ENCODE assay signal across 26 cellular contexts in the genomic region with DNA sequence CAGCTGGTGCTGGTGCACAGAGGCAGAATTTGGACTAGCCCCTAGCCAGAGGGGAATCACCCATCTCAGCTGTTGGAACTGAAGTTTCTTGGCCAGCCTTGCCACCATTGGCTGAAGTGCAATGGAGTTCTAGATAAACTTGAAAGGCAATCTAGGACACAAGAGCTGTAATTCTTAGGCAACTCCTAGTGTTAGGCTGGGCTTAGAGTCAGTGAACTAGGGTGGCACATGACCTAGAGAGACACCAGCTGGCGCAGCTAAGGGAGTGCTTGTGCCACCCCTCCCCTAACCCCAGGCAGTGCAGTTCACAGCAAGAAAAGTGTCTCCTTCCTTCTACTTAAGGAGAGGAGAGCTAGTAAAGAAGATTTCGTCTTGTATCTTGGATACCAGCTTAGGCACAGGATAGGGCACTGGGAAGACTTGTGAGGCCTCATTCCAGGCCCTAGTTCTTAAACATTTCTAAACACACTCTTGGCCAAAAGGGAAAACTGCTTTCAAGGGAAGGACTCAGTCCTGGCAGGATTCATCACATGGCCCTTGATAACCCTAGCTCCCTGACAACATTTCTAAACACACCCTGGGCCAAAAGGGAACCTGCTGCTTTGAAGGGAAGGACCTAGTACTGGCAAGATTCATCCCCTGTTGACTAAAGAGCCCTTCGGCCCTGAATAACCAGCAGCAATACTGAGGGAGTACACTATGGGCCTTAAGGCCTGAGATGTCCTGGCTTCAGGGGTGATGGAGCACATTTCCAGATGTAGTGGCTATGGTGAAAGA. TPM values are rescaled to one million over a fixed set of nuclear protein-coding genes. Genes with fewer than 3 reads are reported as not detected.
A peak's percentile ranks its signal among the peaks of the same experiment; 100 is the strongest.
DNase-seq lines count a peak whose midpoint lies in the region; ATAC-seq, FAIRE-seq and TF ChIP-seq lines count a peak whose summit lies in the region.
"Had no signal": no experiment of that assay in that cellular context is flagged by ENCODE, and none has a peak within 500 bp of the region (broad histone marks: within the 10 kb centered on the region; RNA-seq: fewer than 3 reads in every experiment).

No MANE protein-coding gene starts in this region.

- intact Hi-C loops in heart left ventricle (cut with DNase I) (no loop called here), cardiac septum (cut with DNase I) (no loop called here), left cardiac atrium (cut with DNase I) (no loop called here), HepG2 (cut with micrococcal nuclease; ENCODE audit: unreplicated experiment) (no loop called here)

- H3K4me1 ChIP-seq in heart left ventricle (peaks cover 0 to 21% (median 7%) of the 10 kb centered on the region in 12 donors), HepG2 (ENCODE audit: insufficient read depth, low read length) (peaks cover 19% of the 10 kb centered on the region)
- H3K4me1 ChIP-seq: BLaER1 had no signal

- DNase-seq in heart left ventricle (peak in 1 of 5 donors; percentile 24), cardiac septum (ENCODE audit: low spot score) (no peak), left cardiac atrium (no peak), HepG2 (ENCODE audit: low spot score) (no peak), DMS53 (lab: John Stamatoyannopoulos, UW) (no peak), foreskin fibroblast (no peak)
- no peak for DNase-seq in central memory CD4-positive, alpha-beta T cell
- DNase-seq: CD4-positive, CD25-positive, alpha-beta regulatory T cell; DMS79 treated with DMSO at 0.1 percent for 48 hours; GF-D8; HCEC 1CT; IMR-90; KG1; MM.1S; NCI-H1694; NCI-H2029 treated with DMSO at 0.1 percent for 48 hours; NCI-H226; NCI-H510A; NCI-H69; SIG-M5 had no signal

- ATAC-seq in heart left ventricle = peak; percentile 51 to 81 (median 74)
- peak; percentile 24 to 44 for ATAC-seq in left cardiac atrium
- peak; percentile 47 for ATAC-seq in HepG2

- BruUV-seq in HepG2 (replicated peaks; lab: Mats Ljungman, UMichigan) = no TSS peak

- H3K36me3 ChIP-seq in heart left ventricle (peaks cover 0 to 14% (median 0%) of the 10 kb centered on the region in 9 donors), HepG2 (replicated peaks in 1 of 2; ENCODE audit: control insufficient read depth in 1 of 2, insufficient read depth in 2 of 2, low read length in 2 of 2) (peaks cover 0 to 3% of the 10 kb centered on the region in 2 experiments; a peak in 1 of 5 replicates)

- H2AFZ ChIP-seq in HepG2 (ENCODE audit: low read length) = no peak overlapping the region

- WGBS in heart left ventricle, 4 donors = 65 to 81% (median 68%) methylated on average over 3 of the region's 3 CpGs
- WGBS in HepG2 (ENCODE audit: low lambda C conversion rate) = 96% methylated on average over 3 of the region's 3 CpGs

- TF ChIP-seq POLR2A in heart left ventricle (IDR thresholded peaks at IDR 0.05) (no peak), HepG2 (IDR thresholded peaks at IDR 0.05; ENCODE audit: insufficient read depth in 1 of 2, low read depth in 2 of 2, low read length in 2 of 2) (no peak)

- H3K27ac ChIP-seq in heart left ventricle (no peak overlapping the region), HepG2 (ENCODE audit: extremely low read length, insufficient read depth, low read length) (no peak overlapping the region)
- H3K27ac ChIP-seq: BLaER1, RWPE1, SK-N-MC had no signal

- FAIRE-seq in HepG2 (lab: Jason Lieb, UNC) = no peak
- FAIRE-seq: A204.1, GM12892, H1 had no signal

- TF ChIP-seq CTCF in heart left ventricle (IDR thresholded peaks at IDR 0.05) (no peak), HepG2 (CRISPR knock-in tag; IDR thresholded peaks at IDR 0.05) (no peak), foreskin fibroblast (IDR thresholded peaks at IDR 0.05; ENCODE audit: low read depth, low read length) (no peak)

- no peak overlapping the region for H3K9ac ChIP-seq in HepG2 (ENCODE audit: insufficient read depth, low read depth, low read length)
- H3K9ac ChIP-seq: BLaER1 had no signal

- H3K79me2 ChIP-seq in HepG2 (ENCODE audit: insufficient read depth, low read length) = no peaks in the 10 kb centered on the region

- no peak for TF ChIP-seq EP300 in HepG2 (IDR thresholded peaks at IDR 0.05; ENCODE audit: low read depth in 2 of 2, low read length in 2 of 2)
- TF ChIP-seq EP300 in HepG2 (CRISPR knock-in tag; IDR thresholded peaks at IDR 0.05; ENCODE audit: borderline replicate concordance) = no peak

- H3K4me2 ChIP-seq in HepG2 (ENCODE audit: low read depth, low read length) = no peak overlapping the region
- H3K4me2 ChIP-seq: BLaER1 had no signal

- no peaks in the 10 kb centered on the region for H3K27me3 ChIP-seq in heart left ventricle
- H3K27me3 ChIP-seq in HepG2 (ENCODE audit: control insufficient read depth in 1 of 2, insufficient read depth in 2 of 2, low read length in 2 of 2) = no peaks in the 10 kb centered on the region
- H3K27me3 ChIP-seq: BLaER1 had no signal

- CTCF ChIA-PET in HepG2 (lab: Yijun Ruan, JAX; ENCODE audit: low intra/inter-chr PET ratio, low total read pairs) = no interaction called here

- H4K20me1 ChIP-seq in HepG2 (ENCODE audit: insufficient read depth, low read length) = no peaks in the 10 kb centered on the region
- H4K20me1 ChIP-seq: BLaER1 had no signal

- no peak for TF ChIP-seq RAD21 in HepG2 (CRISPR knock-in tag; IDR thresholded peaks at IDR 0.05)

- in situ Hi-C loops in HepG2 (cut with HindIII; ENCODE audit: extremely low pct_ligation_motif_present, low pct_unique_long_range_greater_than_20kb) = no loop called here

- H3K9me3 ChIP-seq in heart left ventricle (peaks cover 0 to 49% (median 6%) of the 10 kb centered on the region in 12 donors), HepG2 (ENCODE audit: low read length) (no peaks in the 10 kb centered on the region; the same call in 1 of the 2 replicates)

- POLR2A ChIA-PET in HepG2 (lab: Yijun Ruan, JAX) = no interaction called here

- H3K4me3 ChIP-seq in heart left ventricle = no peak overlapping the region
- H3K4me3 ChIP-seq in HepG2 (replicated peaks in 1 of 3; ENCODE audit: insufficient read depth in 1 of 3, low read depth in 2 of 3, low read length in 3 of 3) = no peak overlapping the region
- no peak overlapping the region for H3K4me3 ChIP-seq in foreskin fibroblast (ENCODE audit: low read depth in 1 of 2, low read length in 2 of 2)
- H3K4me3 ChIP-seq: BLaER1, SK-N-MC had no signal

RNA-seq across cellular contexts. Expression of gene XRRA1, which starts 53.4 kb away (rescaled TPM):
- total RNA-seq in heart left ventricle (10 to 100 TPM in 8 of 9 donors, 1 to 10 TPM in 1; 5.3 to 26.6 (median 13.4) TPM), cardiac septum (5.2 TPM), left cardiac atrium (10 to 100 TPM in 1 of 2 donors, 1 to 10 TPM in 1; 5.3 to 13.8 TPM), HepG2 (2016; rRNA removed; fragmentation: Illumina TruSeq; extraction: Trizol) (9.9 and 10.5 TPM in 2 replicates)
- polyA plus RNA-seq in heart left ventricle (1 to 10 TPM; 3.9 to 9.0 TPM), HepG2 (2011; rRNA removed) (7.6 and 8.4 TPM in 2 replicates)
- 2.4 and 2.9 TPM in 2 replicates for total RNA-seq in HepG2 (2016; cell fraction: cytosol; rRNA removed; fragmentation: Illumina TruSeq; extraction: Trizol; ENCODE audit: low read depth)
- total RNA-seq in HepG2 (2016; cell fraction: insoluble cytoplasmic fraction; rRNA removed; fragmentation: Illumina TruSeq; extraction: Trizol) = 8.8 and 9.7 TPM in 2 replicates
- total RNA-seq in HepG2 (2016; cell fraction: membrane; rRNA removed; fragmentation: Illumina TruSeq; extraction: Trizol) = 3.8 and 4.3 TPM in 2 replicates
- total RNA-seq in HepG2 (2016; cell fraction: nucleus; rRNA removed; fragmentation: Illumina TruSeq; extraction: Trizol) = 29.9 and 30.0 TPM in 2 replicates
- polyA plus RNA-seq in HepG2 (2011; cell fraction: cytosol; rRNA removed) = 4.8 and 5.6 TPM in 2 replicates
- polyA plus RNA-seq in HepG2 (2011; cell fraction: nucleus; rRNA removed) = 15.9 and 16.0 TPM in 2 replicates
- 5.4 and 6.6 TPM in 2 replicates for polyA plus RNA-seq in HepG2 (2012)
- 0.66 and 0.75 TPM in 2 replicates for polyA plus RNA-seq in HepG2 (2016; cell fraction: cytosol; fragmentation: Illumina TruSeq; extraction: Trizol; ENCODE audit: low read depth)
- polyA plus RNA-seq in HepG2 (2016; cell fraction: insoluble cytoplasmic fraction; fragmentation: Illumina TruSeq; extraction: Trizol; ENCODE audit: low read depth) = 5.8 and 6.5 TPM in 2 replicates
- 1.5 and 2.4 TPM in 2 replicates for polyA plus RNA-seq in HepG2 (2016; cell fraction: membrane; fragmentation: Illumina TruSeq; extraction: Trizol; ENCODE audit: low read depth)
- 9.2 and 9.4 TPM in 2 replicates for polyA plus RNA-seq in HepG2 (2016; cell fraction: nucleus; fragmentation: Illumina TruSeq; extraction: Trizol; ENCODE audit: insufficient read depth, low read depth)
- 26.3 and 30.3 TPM in 2 replicates for polyA minus RNA-seq in HepG2 (2011; rRNA and poly(A)+ RNA removed; ENCODE audit: low replicate concordance)
- 7.6 and 11.7 TPM in 2 replicates for polyA minus RNA-seq in HepG2 (2011; cell fraction: cytosol; rRNA and poly(A)+ RNA removed)
- 43.0 and 48.2 TPM in 2 replicates for polyA minus RNA-seq in HepG2 (2011; cell fraction: nucleus; rRNA and poly(A)+ RNA removed)

RNA-seq across cellular contexts. Expression of gene SPCS2, which starts 53.5 kb away (rescaled TPM):
- total RNA-seq in heart left ventricle (100 to 1,000 TPM in 6 of 9 donors, 10 to 100 TPM in 3; 21.8 to 136 (median 109) TPM), cardiac septum (86.9 TPM), left cardiac atrium (100 to 1,000 TPM; 124 to 141 TPM), HepG2 (2016; rRNA removed; fragmentation: Illumina TruSeq; extraction: Trizol) (83.4 and 87.3 TPM in 2 replicates)
- polyA plus RNA-seq in heart left ventricle (100 to 1,000 TPM; 117 to 123 TPM), HepG2 (2011; rRNA removed) (134 and 142 TPM in 2 replicates)
- 17.4 and 19.6 TPM in 2 replicates for total RNA-seq in HepG2 (2016; cell fraction: cytosol; rRNA removed; fragmentation: Illumina TruSeq; extraction: Trizol; ENCODE audit: low read depth)
- total RNA-seq in HepG2 (2016; cell fraction: insoluble cytoplasmic fraction; rRNA removed; fragmentation: Illumina TruSeq; extraction: Trizol) = 79.8 and 98.6 TPM in 2 replicates
- total RNA-seq in HepG2 (2016; cell fraction: membrane; rRNA removed; fragmentation: Illumina TruSeq; extraction: Trizol) = 31.5 and 40.9 TPM in 2 replicates
- total RNA-seq in HepG2 (2016; cell fraction: nucleus; rRNA removed; fragmentation: Illumina TruSeq; extraction: Trizol) = 82.3 and 97.7 TPM in 2 replicates
- polyA plus RNA-seq in HepG2 (2011; cell fraction: cytosol; rRNA removed) = 38.6 and 68.5 TPM in 2 replicates
- polyA plus RNA-seq in HepG2 (2011; cell fraction: nucleus; rRNA removed) = 26.0 and 33.3 TPM in 2 replicates
- 126 and 129 TPM in 2 replicates for polyA plus RNA-seq in HepG2 (2012)
- polyA plus RNA-seq in HepG2 (2016; cell fraction: cytosol; fragmentation: Illumina TruSeq; extraction: Trizol; ENCODE audit: low read depth) = 54.6 and 56.5 TPM in 2 replicates
- polyA plus RNA-seq in HepG2 (2016; cell fraction: insoluble cytoplasmic fraction; fragmentation: Illumina TruSeq; extraction: Trizol; ENCODE audit: low read depth) = 205 and 218 TPM in 2 replicates
- 66.1 and 67.5 TPM in 2 replicates for polyA plus RNA-seq in HepG2 (2016; cell fraction: membrane; fragmentation: Illumina TruSeq; extraction: Trizol; ENCODE audit: low read depth)
- polyA plus RNA-seq in HepG2 (2016; cell fraction: nucleus; fragmentation: Illumina TruSeq; extraction: Trizol; ENCODE audit: insufficient read depth, low read depth) = 331 and 344 TPM in 2 replicates
- 26.1 and 46.7 TPM in 2 replicates for polyA minus RNA-seq in HepG2 (2011; rRNA and poly(A)+ RNA removed; ENCODE audit: low replicate concordance)
- 27.0 and 42.4 TPM in 2 replicates for polyA minus RNA-seq in HepG2 (2011; cell fraction: cytosol; rRNA and poly(A)+ RNA removed)
- polyA minus RNA-seq in HepG2 (2011; cell fraction: nucleus; rRNA and poly(A)+ RNA removed) = 14.4 and 69.1 TPM in 2 replicates
